Comparison of ENCODE assay signal across 1 cellular context in genomic region chr17:77449908-77450741, GRCh38.
TF ChIP-seq lines count a peak whose summit lies in the region.

No MANE protein-coding gene starts in this region.

TF ChIP-seq in HepG2, 621 proteins besides CTCF, POLR2A, EP300 and RAD21 (continued from another document and continues in another):
- TF ChIP-seq ZBTB4 (CRISPR knock-in tag; IDR thresholded peaks at IDR 0.05; ENCODE audit: borderline replicate concordance), result peak; percentile 60
- no peak for TF ChIP-seq ZSCAN21 (CRISPR knock-in tag; IDR thresholded peaks at IDR 0.05; ENCODE audit: borderline replicate concordance)
- TF ChIP-seq DZIP1 (CRISPR knock-in tag; IDR thresholded peaks at IDR 0.05), result 0 out of 2 replicates have a peak, but pooled peaks have one; percentile 8
- TF ChIP-seq ZSCAN25 (CRISPR knock-in tag; IDR thresholded peaks at IDR 0.05), result peak; percentile 78; the same call in 1 of the 2 replicates
- TF ChIP-seq SP5 (CRISPR knock-in tag; IDR thresholded peaks at IDR 0.05; ENCODE audit: borderline replicate concordance, low read depth), result peak; percentile 79; the same call in 1 of the 2 replicates
- peak; percentile 17; the same call in 1 of the 2 replicates for TF ChIP-seq ZHX1 (CRISPR knock-in tag; IDR thresholded peaks at IDR 0.05; ENCODE audit: low read depth)
- 0 out of 4 replicates have a peak, but pooled peaks have one; percentile 11 to 20 for TF ChIP-seq HMGXB4 (CRISPR knock-in tag; IDR thresholded peaks at IDR 0.05; ENCODE audit: borderline replicate concordance in 1 of 2, low read depth in 1 of 2)
- TF ChIP-seq ZSCAN29 (CRISPR knock-in tag; conservative IDR thresholded peaks at IDR 0.05), result peak; percentile 17; the same call in 1 of the 2 replicates
- 0 out of 2 replicates have a peak, but pooled peaks have one; percentile 19 for TF ChIP-seq ZNF746 (CRISPR knock-in tag; IDR thresholded peaks at IDR 0.05)
- TF ChIP-seq POLR2AphosphoS5 (IDR thresholded peaks at IDR 0.05; ENCODE audit: low read depth, low read length), result peak; percentile 76; the same call in 1 of the 2 replicates
- peak; percentile 44; the same call in 1 of the 2 replicates for TF ChIP-seq TFAP4 (IDR thresholded peaks at IDR 0.05; ENCODE audit: borderline replicate concordance, low read depth)
- TF ChIP-seq THRA (CRISPR knock-in tag; IDR thresholded peaks at IDR 0.05; ENCODE audit: borderline replicate concordance), result peak; percentile 31; the same call in 1 of the 2 replicates
- TF ChIP-seq DMTF1 (CRISPR knock-in tag; IDR thresholded peaks at IDR 0.05), result 0 out of 2 replicates have a peak, but pooled peaks have one; percentile 44
- TF ChIP-seq ZNF292 (CRISPR knock-in tag; IDR thresholded peaks at IDR 0.05; ENCODE audit: borderline replicate concordance, low read depth), result peak; percentile 35
- TF ChIP-seq TP53 (CRISPR knock-in tag; conservative IDR thresholded peaks at IDR 0.05), result 0 out of 2 replicates have a peak, but pooled peaks have one; percentile 60
- no peak for TF ChIP-seq TBX3 (IDR thresholded peaks at IDR 0.05; ENCODE audit: borderline replicate concordance)
- no peak for TF ChIP-seq NFKBIZ (CRISPR knock-in tag; IDR thresholded peaks at IDR 0.05)
- TF ChIP-seq ZNF546 (CRISPR knock-in tag; conservative IDR thresholded peaks at IDR 0.05), result 0 out of 2 replicates have a peak, but pooled peaks have one; percentile 13
- no peak for TF ChIP-seq SNRNP70 (IDR thresholded peaks at IDR 0.05; ENCODE audit: low read depth, low read length)
- TF ChIP-seq TEAD2 (CRISPR knock-in tag; IDR thresholded peaks at IDR 0.05), result no peak
- TF ChIP-seq ZNF737 (CRISPR knock-in tag; IDR thresholded peaks at IDR 0.05; ENCODE audit: borderline replicate concordance), result peak; percentile 19; the same call in 1 of the 2 replicates
- TF ChIP-seq ZNF296 (CRISPR knock-in tag; conservative IDR thresholded peaks at IDR 0.05), result peak; percentile 90
- no peak for TF ChIP-seq E2F2 (CRISPR knock-in tag; IDR thresholded peaks at IDR 0.05; ENCODE audit: borderline replicate concordance)
- peak; percentile 80; the same call in 1 of the 2 replicates for TF ChIP-seq MYC (CRISPR knock-in tag; IDR thresholded peaks at IDR 0.05; ENCODE audit: borderline replicate concordance)
- TF ChIP-seq ZNF431 (CRISPR knock-in tag; IDR thresholded peaks at IDR 0.05; ENCODE audit: borderline replicate concordance, low read depth), result 0 out of 2 replicates have a peak, but pooled peaks have one; percentile 55
- peak; percentile 56 for TF ChIP-seq DNMT3B (CRISPR knock-in tag; conservative IDR thresholded peaks at IDR 0.05)
- peak; percentile 73; the same call in 1 of the 2 replicates for TF ChIP-seq HNF4G (IDR thresholded peaks at IDR 0.05; ENCODE audit: borderline replicate concordance, low read depth, low read length)
- TF ChIP-seq HNF4G (CRISPR knock-in tag; IDR thresholded peaks at IDR 0.05; ENCODE audit: borderline replicate concordance, low read depth), result peak; percentile 19; the same call in 1 of the 2 replicates
- no peak for TF ChIP-seq NR1H2 (CRISPR knock-in tag; IDR thresholded peaks at IDR 0.05; ENCODE audit: borderline replicate concordance, low read depth)
- TF ChIP-seq ZNF333 (CRISPR knock-in tag; IDR thresholded peaks at IDR 0.05; ENCODE audit: borderline replicate concordance), result peak; percentile 25; the same call in 1 of the 2 replicates
- no peak for TF ChIP-seq CC2D1A (CRISPR knock-in tag; IDR thresholded peaks at IDR 0.05)
- 0 out of 2 replicates have a peak, but pooled peaks have one; percentile 16 for TF ChIP-seq ZFP90 (CRISPR knock-in tag; IDR thresholded peaks at IDR 0.05; ENCODE audit: borderline replicate concordance)
- 0 out of 2 replicates have a peak, but pooled peaks have one; percentile 24 for TF ChIP-seq ZBTB39 (CRISPR knock-in tag; IDR thresholded peaks at IDR 0.05)
- no peak for TF ChIP-seq ZNF674 (CRISPR knock-in tag; IDR thresholded peaks at IDR 0.05; ENCODE audit: low read depth)
- TF ChIP-seq SIX1 (CRISPR knock-in tag; IDR thresholded peaks at IDR 0.05; ENCODE audit: borderline replicate concordance), result 0 out of 2 replicates have a peak, but pooled peaks have one; percentile 44
- TF ChIP-seq ZSCAN31 (CRISPR knock-in tag; IDR thresholded peaks at IDR 0.05; ENCODE audit: low read depth), result no peak
- TF ChIP-seq DMAP1 (CRISPR knock-in tag; IDR thresholded peaks at IDR 0.05), result peak; percentile 65
